24 cellular contexts compared by ENCODE assay signal in genomic region chr11:110389946-110390345, GRCh38. TPM values are rescaled to one million over a fixed set of nuclear protein-coding genes. Genes with fewer than 3 reads are reported as not detected.
DNase-seq lines count a peak whose midpoint lies in the region; ATAC-seq, FAIRE-seq and TF ChIP-seq lines count a peak whose summit lies in the region.
"Had no signal": no experiment of that assay in that cellular context is flagged by ENCODE, and none has a peak within 500 bp of the region (broad histone marks: within the 10 kb centered on the region; RNA-seq: fewer than 3 reads in every experiment).

No MANE protein-coding gene starts in this region.

- H3K27ac Mint-ChIP-seq in activated T-cell treated with anti-CD3 and anti-CD28 coated beads, Interleukin-2, amount 50 U/mL, for 72 hours = peak overlapping the region; percentile 32
- H3K27ac Mint-ChIP-seq: CD14-positive monocyte; CD4-positive, alpha-beta memory T cell; CD4-positive, CD25-positive, alpha-beta regulatory T cell had no signal

- in situ Hi-C loops in K562 (cut with MboI) = no loop called here

- H3K4me1 ChIP-seq in A549 = no peaks in the 10 kb centered on the region
- H3K4me1 ChIP-seq in K562 (replicated peaks in 1 of 2; ENCODE audit: control insufficient read depth in 2 of 2, insufficient read depth in 2 of 2, low read length in 2 of 2) = no peaks in the 10 kb centered on the region
- H3K4me1 ChIP-seq: BE2C, BLaER1 had no signal

- TF ChIP-seq POLR2A in A549 (IDR thresholded peaks at IDR 0.05; ENCODE audit: low read length) (no peak), K562 (conservative IDR thresholded peaks at IDR 0.05) (no peak)

- intact Hi-C loops in K562 (cut with micrococcal nuclease) = no loop called here

- no peak for FAIRE-seq in A549 (lab: Jason Lieb, UNC)
- FAIRE-seq in K562 (lab: Jason Lieb, UNC) = no peak
- FAIRE-seq: GM12878, GM19239 had no signal

- H3K9me3 Mint-ChIP-seq in activated T-cell treated with anti-CD3 and anti-CD28 coated beads, Interleukin-2, amount 50 U/mL, for 72 hours = peaks cover 3 to 4% of the 10 kb centered on the region in 2 donors

- no peak overlapping the region for H3K9ac ChIP-seq in K562 (ENCODE audit: insufficient read depth in 1 of 2, low read depth in 2 of 2, low read length in 2 of 2)
- H3K9ac ChIP-seq: BLaER1 had no signal

- no peak overlapping the region for H3K4me2 ChIP-seq in A549
- H3K4me2 ChIP-seq in K562 (ENCODE audit: insufficient read depth, low read length) = no peak overlapping the region
- H3K4me2 ChIP-seq: BLaER1 had no signal

- no peaks in the 10 kb centered on the region for H3K27me3 Mint-ChIP-seq in activated T-cell treated with anti-CD3 and anti-CD28 coated beads, Interleukin-2, amount 50 U/mL, for 72 hours (ENCODE audit: low read depth)

- H2AFZ ChIP-seq in K562 (ENCODE audit: low read depth, low read length) = no peak overlapping the region

- H3K4me1 Mint-ChIP-seq in activated T-cell treated with anti-CD3 and anti-CD28 coated beads, Interleukin-2, amount 50 U/mL, for 72 hours (ENCODE audit: low read depth) = no peaks in the 10 kb centered on the region
- H3K4me1 Mint-ChIP-seq: CD14-positive monocyte had no signal

- no peak overlapping the region for H3K4me3 Mint-ChIP-seq in activated T-cell treated with anti-CD3 and anti-CD28 coated beads, Interleukin-2, amount 50 U/mL, for 72 hours
- H3K4me3 Mint-ChIP-seq: CD14-positive monocyte had no signal

- H4K20me1 ChIP-seq in K562 (replicated peaks; ENCODE audit: control insufficient read depth, insufficient read depth, low read length) = no peaks in the 10 kb centered on the region
- H4K20me1 ChIP-seq: BLaER1 had no signal

- TF ChIP-seq RAD21 in A549 (conservative IDR thresholded peaks at IDR 0.05 in 1 of 2, IDR thresholded peaks at IDR 0.05 in 1 of 2) (no peak), K562 (CRISPR knock-in tag; conservative IDR thresholded peaks at IDR 0.05 in 1 of 2, IDR thresholded peaks at IDR 0.05 in 1 of 2) (no peak)

- no peaks in the 10 kb centered on the region for H3K36me3 ChIP-seq in K562 (ENCODE audit: control insufficient read depth, insufficient read depth, low read length)
- H3K36me3 ChIP-seq: BE2C, BLaER1 had no signal

- CTCF ChIA-PET in A549 (lab: Yijun Ruan, JAX) (no interaction called here), K562 (lab: Yijun Ruan, JAX; ENCODE audit: low intra/inter-chr PET ratio) (no interaction called here)

- H3K79me2 ChIP-seq in K562 (ENCODE audit: control insufficient read depth, insufficient read depth, low read length) = no peaks in the 10 kb centered on the region

- no peak for DNase-seq in activated T-cell treated with anti-CD3 and anti-CD28 coated beads, Interleukin-2, amount 50 U/mL, for 72 hours
- DNase-seq in activated T-cell treated with anti-CD3 and anti-CD28 coated beads, Interleukin-2, amount 50 U/mL, for 1 hour = no peak
- DNase-seq in A549 (ENCODE audit: low read depth in 1 of 2, low spot score in 1 of 2) (no peak), K562 (ENCODE audit: extremely low read depth in 1 of 4, low spot score in 3 of 4) (no peak)
- no peak for DNase-seq in NK-92 treated with Interleukin-12 subunit alpha and Interleukin-12 subunit beta, amount 100 ng/mL, for 24 hours (lab: John Stamatoyannopoulos, UW)
- DNase-seq: ACHN; BE2C; C1 segment of cervical spinal cord; CD4-positive, alpha-beta memory T cell; CD4-positive, CD25-positive, alpha-beta regulatory T cell; CD8-positive, alpha-beta memory T cell; COR-L47; DMS 273 treated with DMSO at 0.1 percent for 48 hours; DMS153; DMS53; DMS79; DND-41; EL; GDM1 had no signal

- 54% methylated on average over 3 of the region's 3 CpGs for WGBS in A549 (ENCODE audit: missing lambda C conversion rate)
- 37% methylated on average over 3 of the region's 3 CpGs for WGBS in K562 (ENCODE audit: insufficient coverage, low coverage, missing lambda C conversion rate)

- ATAC-seq in activated T-cell treated with anti-CD3 and anti-CD28 coated beads, Interleukin-2, amount 50 U/mL, for 72 hours (replicated peaks in 1 of 2) = no peak
- ATAC-seq in A549 (no peak), K562 (no peak)
- ATAC-seq: GM12878 had no signal

- no peak overlapping the region for H3K27ac ChIP-seq in A549
- H3K27ac ChIP-seq in K562 (ENCODE audit: extremely low read depth, low read depth, low read length) = no peak overlapping the region
- H3K27ac ChIP-seq: 22Rv1, BLaER1 had no signal

- no TSS peak for BruUV-seq in K562 (replicated peaks; lab: Mats Ljungman, UMichigan)

- H3K27me3 ChIP-seq in K562 (ENCODE audit: control insufficient read depth in 2 of 2, insufficient read depth in 2 of 2, low read length in 2 of 2) = no peaks in the 10 kb centered on the region
- H3K27me3 ChIP-seq: BLaER1 had no signal

- TF ChIP-seq EP300 in A549 (IDR thresholded peaks at IDR 0.05) (no peak), K562 (IDR thresholded peaks at IDR 0.05; ENCODE audit: low read length) (no peak)

- H3K4me3 ChIP-seq in A549 (no peak overlapping the region), K562 (no peak overlapping the region)
- H3K4me3 ChIP-seq: BLaER1, GM12878 had no signal

- POLR2A ChIA-PET in A549 (lab: Yijun Ruan, JAX) (no interaction called here), K562 (lab: Yijun Ruan, JAX) (interaction anchor here (1.0 kb wide), 1 partner anchor 10 kb away, joined by 4 read pairs; no protein-coding TSS in a partner anchor)

- H3K9me3 ChIP-seq in A549 (peaks cover 5% of the 10 kb centered on the region; the same call in 2 of the 3 replicates), K562 (replicated peaks; ENCODE audit: control insufficient read depth, insufficient read depth, low read depth, low read length) (no peaks in the 10 kb centered on the region)
- H3K9me3 ChIP-seq: BE2C had no signal

- H3K36me3 Mint-ChIP-seq in activated T-cell treated with anti-CD3 and anti-CD28 coated beads, Interleukin-2, amount 50 U/mL, for 72 hours (ENCODE audit: insufficient read depth in 2 of 2) = peaks cover 3 to 7% of the 10 kb centered on the region in 2 donors
- H3K36me3 Mint-ChIP-seq: CD14-positive monocyte had no signal

- no peaks in the 10 kb centered on the region for H3K9me1 ChIP-seq in K562 (ENCODE audit: control insufficient read depth, insufficient read depth, low read length)

- TF ChIP-seq CTCF in A549 (IDR thresholded peaks at IDR 0.05) = no peak
- TF ChIP-seq CTCF in K562 (IDR thresholded peaks at IDR 0.05 in 2 of 3, conservative IDR thresholded peaks at IDR 0.05 in 1 of 3; ENCODE audit: insufficient read depth in 2 of 3, low read depth in 1 of 3, low read length in 3 of 3) = no peak

TF ChIP-seq in A549, 52 proteins besides CTCF, POLR2A, EP300 and RAD21:
- TF ChIP-seq FOXS1 (CRISPR knock-in tag; IDR thresholded peaks at IDR 0.05) = no peak
- no peak for TF ChIP-seq HEYL (CRISPR knock-in tag; IDR thresholded peaks at IDR 0.05)
- no peak for TF ChIP-seq EHF (CRISPR knock-in tag; IDR thresholded peaks at IDR 0.05)
- no peak for TF ChIP-seq RARB (CRISPR knock-in tag; IDR thresholded peaks at IDR 0.05)
- peak; percentile 54 for TF ChIP-seq MAFK (IDR thresholded peaks at IDR 0.05; ENCODE audit: partially characterized antibody)
- no peak for TF ChIP-seq KDM1A (IDR thresholded peaks at IDR 0.05; ENCODE audit: low read depth)

RNA-seq across cellular contexts. Expression of gene FDX1, which starts 39.8 kb away (rescaled TPM):
- 1 to 10 TPM; 7.7 to 8.0 TPM for total RNA-seq in activated T-cell treated with anti-CD3 and anti-CD28 coated beads, Interleukin-2, amount 50 U/mL, for 72 hours
- polyA plus RNA-seq in A549 (2011; rRNA removed) (9.1 and 13.3 TPM in 2 replicates), A549 (2017; fragmentation: RNase III; extraction: RNeasy Plus Mini Kit Qiagen cat#74134 plus additional on column Dnase treatment) (13.3 to 15.0 TPM (median 13.4 TPM) in 3 replicates), K562 (2011; rRNA removed) (7.9 and 13.0 TPM in 2 replicates), K562 (2014; fragmentation: Illumina TruSeq; extraction: Trizol) (7.3 and 7.5 TPM in 2 replicates), K562 (2014; fragmentation: Nextera tagmentation; extraction: Ambion mirVana) (1 to 10 TPM; 6.4 to 6.9 TPM), K562 (2014; rRNA removed) (9.7 and 10.7 TPM in 2 replicates)
- polyA plus RNA-seq in A549 (2012; cell fraction: cytosol; rRNA removed) = 5.4 TPM in 2 replicates
- 2.8 and 4.6 TPM in 2 replicates for polyA plus RNA-seq in A549 (2012; cell fraction: nucleus; rRNA removed)
- polyA minus RNA-seq in A549 (2011; rRNA and poly(A)+ RNA removed) = 3.0 and 3.2 TPM in 2 replicates
- 1.3 and 3.3 TPM in 2 replicates for total RNA-seq in K562 (2011; cell fraction: chromatin; rRNA removed; ENCODE audit: low replicate concordance)
- total RNA-seq in K562 (2011; cell fraction: nucleolus; rRNA removed) = 1.4 and 1.5 TPM in 2 replicates
- total RNA-seq in K562 (2011; cell fraction: nucleoplasm; rRNA removed) = 2.3 and 6.9 TPM in 2 replicates
- total RNA-seq in K562 (2014; rRNA removed) (9.7 and 11.4 TPM in 2 replicates), K562 (2014; rRNA removed; fragmentation: Illumina TruSeq; extraction: Trizol) (13.2 and 14.5 TPM in 2 replicates), K562 (2015; rRNA removed; fragmentation: Illumina TruSeq; extraction: Trizol) (9.8 and 11.8 TPM in 2 replicates), K562 (2021) (12.9 and 14.3 TPM in 2 replicates)
- polyA plus RNA-seq in K562 (2011; cell fraction: cytosol; rRNA removed) = 4.6 and 4.9 TPM in 2 replicates
- polyA plus RNA-seq in K562 (2011; cell fraction: nucleus; rRNA removed) = 1.7 and 2.3 TPM in 2 replicates
- polyA plus RNA-seq in K562 (2012) = 8.3 and 13.6 TPM in 2 replicates
- polyA minus RNA-seq in K562 (2011; rRNA and poly(A)+ RNA removed) = 6.6 and 7.9 TPM in 2 replicates
- 3.6 and 4.0 TPM in 2 replicates for polyA minus RNA-seq in K562 (2011; cell fraction: cytosol; rRNA and poly(A)+ RNA removed)
- 1.6 and 2.0 TPM in 2 replicates for polyA minus RNA-seq in K562 (2011; cell fraction: nucleus; rRNA and poly(A)+ RNA removed)
